16 cellular contexts compared by ENCODE assay signal in the genomic region with DNA sequence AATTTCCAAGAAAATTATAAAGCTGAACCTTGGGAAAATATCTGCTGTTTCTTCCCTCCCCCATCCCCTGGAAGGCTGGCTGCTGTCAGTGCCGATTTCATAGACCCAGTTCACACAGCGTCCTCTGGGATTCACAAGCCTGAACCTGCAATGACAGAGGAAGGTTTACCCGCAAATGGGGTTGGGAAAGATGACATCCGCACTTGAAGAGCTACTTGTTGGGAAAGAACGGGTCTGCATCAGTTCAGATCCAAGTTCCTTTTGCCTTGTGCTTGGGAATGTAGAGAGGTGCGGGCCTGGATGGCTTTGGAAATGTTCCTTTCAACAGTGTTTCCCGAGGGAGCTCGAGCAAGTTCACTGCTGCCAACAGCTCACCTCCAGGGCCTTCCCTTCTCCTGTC. TPM values are rescaled to one million over a fixed set of nuclear protein-coding genes. Genes with fewer than 3 reads are reported as not detected.
DNase-seq lines count a peak whose midpoint lies in the region; ATAC-seq, FAIRE-seq and TF ChIP-seq lines count a peak whose summit lies in the region.
"Had no signal": no experiment of that assay in that cellular context is flagged by ENCODE, and none has a peak within 500 bp of the region (broad histone marks: within the 10 kb centered on the region; RNA-seq: fewer than 3 reads in every experiment).

No MANE protein-coding gene starts in this region.

- no peaks in the 10 kb centered on the region for H4K20me1 ChIP-seq in HepG2 (ENCODE audit: insufficient read depth, low read length)

- no peaks in the 10 kb centered on the region for H3K27me3 ChIP-seq in HepG2 (ENCODE audit: control insufficient read depth in 1 of 2, insufficient read depth in 2 of 2, low read length in 2 of 2)
- H3K27me3 ChIP-seq in right lobe of liver, result no peaks in the 10 kb centered on the region
- no peaks in the 10 kb centered on the region for H3K27me3 ChIP-seq in foreskin keratinocyte

- 80% methylated on average over 7 of the region's 8 CpGs for WGBS in HepG2 (ENCODE audit: low lambda C conversion rate)
- WGBS in right lobe of liver (ENCODE audit: insufficient coverage, low coverage, low lambda C conversion rate, missing lambda C conversion rate), result 81% methylated on average over 7 of the region's 8 CpGs

- no peak overlapping the region for H3K27ac ChIP-seq in HepG2 (ENCODE audit: extremely low read length, insufficient read depth, low read length)
- no peak overlapping the region for H3K27ac ChIP-seq in right lobe of liver
- H3K27ac ChIP-seq in caudate nucleus (ENCODE audit: low read depth, low read length), result peak overlapping the region; percentile 91
- H3K27ac ChIP-seq in foreskin keratinocyte, result no peak overlapping the region

- TF ChIP-seq POLR2A in HepG2 (IDR thresholded peaks at IDR 0.05; ENCODE audit: insufficient read depth in 1 of 2, low read depth in 2 of 2, low read length in 2 of 2), result no peak
- TF ChIP-seq POLR2A in right lobe of liver (IDR thresholded peaks at IDR 0.05), result no peak

- TF ChIP-seq EP300 in HepG2 (IDR thresholded peaks at IDR 0.05; ENCODE audit: low read depth in 2 of 2, low read length in 2 of 2), result no peak
- TF ChIP-seq EP300 in HepG2 (CRISPR knock-in tag; IDR thresholded peaks at IDR 0.05; ENCODE audit: borderline replicate concordance), result no peak

- CTCF ChIA-PET in HepG2 (lab: Yijun Ruan, JAX; ENCODE audit: low intra/inter-chr PET ratio, low total read pairs), result no interaction called here
- CTCF ChIA-PET in HEK293T (lab: Yijun Ruan, JAX), result interaction anchor here (1.2 kb wide), 1 partner anchor 17 kb away, joined by 5 read pairs; no protein-coding TSS in a partner anchor

- no peak overlapping the region for H3K9ac ChIP-seq in HepG2 (ENCODE audit: insufficient read depth, low read depth, low read length)

- FAIRE-seq in HepG2 (lab: Jason Lieb, UNC), result no peak
- FAIRE-seq: D721Med, GM12892, HTR-8/SVneo had no signal

- H3K4me1 ChIP-seq in HepG2 (ENCODE audit: insufficient read depth, low read length) (peaks cover 18% of the 10 kb centered on the region), right lobe of liver (peaks cover 0 to 14% (median 5%) of the 10 kb centered on the region in 4 donors), foreskin keratinocyte (peaks cover 10% of the 10 kb centered on the region)

- no TSS peak for BruUV-seq in HepG2 (replicated peaks; lab: Mats Ljungman, UMichigan)

- H2AFZ ChIP-seq in HepG2 (ENCODE audit: low read length), result no peak overlapping the region

- TF ChIP-seq CTCF in HepG2 (CRISPR knock-in tag; IDR thresholded peaks at IDR 0.05), result no peak
- no peak for TF ChIP-seq CTCF in right lobe of liver (IDR thresholded peaks at IDR 0.05)
- no peak for TF ChIP-seq CTCF in foreskin keratinocyte (conservative IDR thresholded peaks at IDR 0.05)

- intact Hi-C loops in HepG2 (cut with micrococcal nuclease; ENCODE audit: unreplicated experiment), result no loop called here
- intact Hi-C loops in right lobe of liver (cut with DNase I), result no loop called here

- H3K4me3 ChIP-seq in HepG2 (replicated peaks in 1 of 3; ENCODE audit: insufficient read depth in 1 of 3, low read depth in 2 of 3, low read length in 3 of 3) (no peak overlapping the region), right lobe of liver (no peak overlapping the region)

- in situ Hi-C loops in HepG2 (cut with HindIII; ENCODE audit: extremely low pct_ligation_motif_present, low pct_unique_long_range_greater_than_20kb), result no loop called here

- TF ChIP-seq RAD21 in HepG2 (CRISPR knock-in tag; IDR thresholded peaks at IDR 0.05), result no peak

- H3K9me3 ChIP-seq in HepG2 (ENCODE audit: low read length) (no peaks in the 10 kb centered on the region), right lobe of liver (no peaks in the 10 kb centered on the region)

- H3K36me3 ChIP-seq in HepG2 (replicated peaks in 1 of 2; ENCODE audit: control insufficient read depth in 1 of 2, insufficient read depth in 2 of 2, low read length in 2 of 2) (peaks cover 3 to 9% of the 10 kb centered on the region in 2 experiments; a peak in 3 of 5 replicates), right lobe of liver (peaks cover 0 to 7% (median 0%) of the 10 kb centered on the region in 4 donors)

- ATAC-seq in HepG2, result no peak
- no peak for ATAC-seq in right lobe of liver
- no peak for ATAC-seq in foreskin keratinocyte
- ATAC-seq in GM21367 (IDR thresholded peaks at IDR 0.05; ENCODE audit: unreplicated experiment), result no peak
- ATAC-seq: CD8-positive, alpha-beta T cell had no signal

- POLR2A ChIA-PET in HepG2 (lab: Yijun Ruan, JAX), result no interaction called here
- POLR2A ChIA-PET in HEK293T (lab: Yijun Ruan, JAX), result interaction anchor here (1.0 to 6.9 kb wide), 4 partner anchors 11 to 307 kb away, joined by 3 to 38 read pairs (median 3); partner anchors contain the start of genes DELE1, HDAC3 and RELL2

- no peak overlapping the region for H3K4me2 ChIP-seq in HepG2 (ENCODE audit: low read depth, low read length)

- DNase-seq in HepG2 (ENCODE audit: low spot score) (no peak), right lobe of liver (no peak), caudate nucleus (lab: John Stamatoyannopoulos, UW) (no peak), foreskin keratinocyte (peak; percentile 37 to 58), 8988T (no peak), HEK293T (ENCODE audit: extremely low spot score) (no peak)
- DNase-seq: CD8-positive, alpha-beta T cell; COR-L47; DND-41; GDM1; GOT3; H9 had no signal

- no peaks in the 10 kb centered on the region for H3K79me2 ChIP-seq in HepG2 (ENCODE audit: insufficient read depth, low read length)

RNA-seq across cellular contexts. Expression of gene PCDH12, which starts 13.9 kb away (rescaled TPM):
- total RNA-seq in HepG2 (2016; rRNA removed; fragmentation: Illumina TruSeq; extraction: Trizol) (not detected in 2 replicates), right lobe of liver (1 to 10 TPM; 1.5 to 4.4 (median 1.9) TPM), foreskin keratinocyte (0.03 and 0.07 TPM in 2 replicates)
- not detected in 2 replicates for total RNA-seq in HepG2 (2016; cell fraction: cytosol; rRNA removed; fragmentation: Illumina TruSeq; extraction: Trizol; ENCODE audit: low read depth)
- not detected in 2 replicates for total RNA-seq in HepG2 (2016; cell fraction: insoluble cytoplasmic fraction; rRNA removed; fragmentation: Illumina TruSeq; extraction: Trizol)
- total RNA-seq in HepG2 (2016; cell fraction: membrane; rRNA removed; fragmentation: Illumina TruSeq; extraction: Trizol), result not detected in 2 replicates
- total RNA-seq in HepG2 (2016; cell fraction: nucleus; rRNA removed; fragmentation: Illumina TruSeq; extraction: Trizol), result not detected in 2 replicates
- polyA plus RNA-seq in HepG2 (2011; rRNA removed) (not detected in 2 replicates), foreskin keratinocyte (0.01 and 0.02 TPM in 2 replicates)
- not detected in 2 replicates for polyA plus RNA-seq in HepG2 (2011; cell fraction: cytosol; rRNA removed)
- not detected in 2 replicates for polyA plus RNA-seq in HepG2 (2011; cell fraction: nucleus; rRNA removed)
- 0.13 and 0.25 TPM in 2 replicates for polyA plus RNA-seq in HepG2 (2012)
- polyA plus RNA-seq in HepG2 (2016; cell fraction: cytosol; fragmentation: Illumina TruSeq; extraction: Trizol; ENCODE audit: low read depth), result not detected in 2 replicates
- not detected in 2 replicates for polyA plus RNA-seq in HepG2 (2016; cell fraction: insoluble cytoplasmic fraction; fragmentation: Illumina TruSeq; extraction: Trizol; ENCODE audit: low read depth)
- not detected in 2 replicates for polyA plus RNA-seq in HepG2 (2016; cell fraction: membrane; fragmentation: Illumina TruSeq; extraction: Trizol; ENCODE audit: low read depth)
- not detected in 2 replicates for polyA plus RNA-seq in HepG2 (2016; cell fraction: nucleus; fragmentation: Illumina TruSeq; extraction: Trizol; ENCODE audit: insufficient read depth, low read depth)
- polyA minus RNA-seq in HepG2 (2011; rRNA and poly(A)+ RNA removed; ENCODE audit: low replicate concordance), result 0.33 TPM in 1 of 2 replicates, not detected in the other
- polyA minus RNA-seq in HepG2 (2011; cell fraction: cytosol; rRNA and poly(A)+ RNA removed), result not detected in 2 replicates
- not detected in 2 replicates for polyA minus RNA-seq in HepG2 (2011; cell fraction: nucleus; rRNA and poly(A)+ RNA removed)
- total RNA-seq: CD8-positive, alpha-beta T cell; H9 had no signal

RNA-seq across cellular contexts. Expression of gene DELE1, which starts 20.4 kb away (rescaled TPM):
- total RNA-seq in HepG2 (2016; rRNA removed; fragmentation: Illumina TruSeq; extraction: Trizol), result 46.5 and 57.5 TPM in 2 replicates
- 7.7 and 8.6 TPM in 2 replicates for total RNA-seq in HepG2 (2016; cell fraction: cytosol; rRNA removed; fragmentation: Illumina TruSeq; extraction: Trizol; ENCODE audit: low read depth)
- total RNA-seq in HepG2 (2016; cell fraction: insoluble cytoplasmic fraction; rRNA removed; fragmentation: Illumina TruSeq; extraction: Trizol), result 44.4 and 53.9 TPM in 2 replicates
- 23.5 and 25.7 TPM in 2 replicates for total RNA-seq in HepG2 (2016; cell fraction: membrane; rRNA removed; fragmentation: Illumina TruSeq; extraction: Trizol)
- 61.2 and 73.5 TPM in 2 replicates for total RNA-seq in HepG2 (2016; cell fraction: nucleus; rRNA removed; fragmentation: Illumina TruSeq; extraction: Trizol)
- 90.3 and 97.1 TPM in 2 replicates for polyA plus RNA-seq in HepG2 (2011; rRNA removed)
- polyA plus RNA-seq in HepG2 (2011; cell fraction: cytosol; rRNA removed), result 44.7 and 66.5 TPM in 2 replicates
- polyA plus RNA-seq in HepG2 (2011; cell fraction: nucleus; rRNA removed), result 267 and 277 TPM in 2 replicates
- 44.3 and 49.8 TPM in 2 replicates for polyA plus RNA-seq in HepG2 (2012)
- 8.6 and 10.7 TPM in 2 replicates for polyA plus RNA-seq in HepG2 (2016; cell fraction: cytosol; fragmentation: Illumina TruSeq; extraction: Trizol; ENCODE audit: low read depth)
- polyA plus RNA-seq in HepG2 (2016; cell fraction: insoluble cytoplasmic fraction; fragmentation: Illumina TruSeq; extraction: Trizol; ENCODE audit: low read depth), result 46.9 and 52.3 TPM in 2 replicates
- polyA plus RNA-seq in HepG2 (2016; cell fraction: membrane; fragmentation: Illumina TruSeq; extraction: Trizol; ENCODE audit: low read depth), result 20.4 and 27.3 TPM in 2 replicates
- 113 TPM in 2 replicates for polyA plus RNA-seq in HepG2 (2016; cell fraction: nucleus; fragmentation: Illumina TruSeq; extraction: Trizol; ENCODE audit: insufficient read depth, low read depth)
- polyA minus RNA-seq in HepG2 (2011; rRNA and poly(A)+ RNA removed; ENCODE audit: low replicate concordance), result 120 and 133 TPM in 2 replicates
- polyA minus RNA-seq in HepG2 (2011; cell fraction: cytosol; rRNA and poly(A)+ RNA removed), result 27.7 and 33.0 TPM in 2 replicates
- 76.1 and 82.6 TPM in 2 replicates for polyA minus RNA-seq in HepG2 (2011; cell fraction: nucleus; rRNA and poly(A)+ RNA removed)
- total RNA-seq in right lobe of liver, result 10 to 100 TPM; 39.4 to 57.9 (median 43.8) TPM
- 39.2 and 44.1 TPM in 2 replicates for total RNA-seq in foreskin keratinocyte
- polyA plus RNA-seq in foreskin keratinocyte, result 26.3 and 30.0 TPM in 2 replicates

RNA-seq across cellular contexts. Expression of gene RNF14, which starts 24.8 kb away (rescaled TPM):
- total RNA-seq in HepG2 (2016; rRNA removed; fragmentation: Illumina TruSeq; extraction: Trizol) (28.1 and 42.4 TPM in 2 replicates), right lobe of liver (10 to 100 TPM; 34.8 to 54.8 (median 41.8) TPM), foreskin keratinocyte (55.1 and 57.0 TPM in 2 replicates)
- total RNA-seq in HepG2 (2016; cell fraction: cytosol; rRNA removed; fragmentation: Illumina TruSeq; extraction: Trizol; ENCODE audit: low read depth), result 7.6 TPM in 2 replicates
- total RNA-seq in HepG2 (2016; cell fraction: insoluble cytoplasmic fraction; rRNA removed; fragmentation: Illumina TruSeq; extraction: Trizol), result 29.9 and 40.7 TPM in 2 replicates
- 23.1 and 23.3 TPM in 2 replicates for total RNA-seq in HepG2 (2016; cell fraction: membrane; rRNA removed; fragmentation: Illumina TruSeq; extraction: Trizol)
- 16.1 and 19.9 TPM in 2 replicates for total RNA-seq in HepG2 (2016; cell fraction: nucleus; rRNA removed; fragmentation: Illumina TruSeq; extraction: Trizol)
- polyA plus RNA-seq in HepG2 (2011; rRNA removed) (11.0 and 11.3 TPM in 2 replicates), foreskin keratinocyte (19.8 and 23.4 TPM in 2 replicates)
- polyA plus RNA-seq in HepG2 (2011; cell fraction: cytosol; rRNA removed), result 6.2 and 9.3 TPM in 2 replicates
- 5.6 and 8.1 TPM in 2 replicates for polyA plus RNA-seq in HepG2 (2011; cell fraction: nucleus; rRNA removed)
- 13.0 and 15.4 TPM in 2 replicates for polyA plus RNA-seq in HepG2 (2012)
- 5.0 and 7.5 TPM in 2 replicates for polyA plus RNA-seq in HepG2 (2016; cell fraction: cytosol; fragmentation: Illumina TruSeq; extraction: Trizol; ENCODE audit: low read depth)
- 23.5 and 26.8 TPM in 2 replicates for polyA plus RNA-seq in HepG2 (2016; cell fraction: insoluble cytoplasmic fraction; fragmentation: Illumina TruSeq; extraction: Trizol; ENCODE audit: low read depth)
- polyA plus RNA-seq in HepG2 (2016; cell fraction: membrane; fragmentation: Illumina TruSeq; extraction: Trizol; ENCODE audit: low read depth), result 11.6 and 11.8 TPM in 2 replicates
- polyA plus RNA-seq in HepG2 (2016; cell fraction: nucleus; fragmentation: Illumina TruSeq; extraction: Trizol; ENCODE audit: insufficient read depth, low read depth), result 9.6 and 13.2 TPM in 2 replicates
- polyA minus RNA-seq in HepG2 (2011; rRNA and poly(A)+ RNA removed; ENCODE audit: low replicate concordance), result 16.9 and 18.8 TPM in 2 replicates
- 8.3 and 10.7 TPM in 2 replicates for polyA minus RNA-seq in HepG2 (2011; cell fraction: cytosol; rRNA and poly(A)+ RNA removed)
- polyA minus RNA-seq in HepG2 (2011; cell fraction: nucleus; rRNA and poly(A)+ RNA removed), result 10.7 and 13.6 TPM in 2 replicates

Comparison
In these comparisons a context has a peak if more than half of its experiments do, and no peak if none do; other contexts are left out.
1. DNase-seq: peak in foreskin keratinocyte (2 of 2); none in HepG2 (single experiment), right lobe of liver (0 of 3), caudate nucleus (0 of 61), 8988T (single experiment) and HEK293T (single experiment).